Comparison of ENCODE assay signal across 22 cellular contexts in the genomic region with DNA sequence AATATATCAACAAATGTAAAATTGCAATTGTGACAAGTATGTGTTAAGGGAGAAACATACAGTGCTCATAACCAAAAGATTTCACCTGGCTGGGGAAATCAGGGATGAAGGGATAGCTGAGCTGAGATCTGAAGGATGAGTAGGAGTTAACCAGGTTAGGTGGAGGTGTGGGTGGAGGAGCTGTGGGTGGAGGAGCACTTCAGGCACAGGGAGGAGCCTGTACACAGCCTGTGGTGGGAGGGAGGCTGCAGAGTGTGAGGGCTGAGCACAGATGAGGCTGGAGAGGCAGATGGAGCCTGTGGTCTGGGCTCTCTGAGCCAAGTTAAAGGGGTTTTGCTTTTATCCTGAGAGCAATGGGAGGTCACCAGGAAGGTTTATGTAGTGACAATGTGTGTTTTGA.
DNase-seq lines count a peak whose midpoint lies in the region; ATAC-seq, FAIRE-seq and TF ChIP-seq lines count a peak whose summit lies in the region.
"Had no signal": no experiment of that assay in that cellular context is flagged by ENCODE, and none has a peak within 500 bp of the region (broad histone marks: within the 10 kb centered on the region; RNA-seq: fewer than 3 reads in every experiment).

No MANE protein-coding gene starts in this region.

- H3K27ac ChIP-seq in HCT116 (ENCODE audit: low read depth, low read length) (no peak overlapping the region), K562 (ENCODE audit: extremely low read depth, low read depth, low read length) (no peak overlapping the region)
- H3K27ac ChIP-seq: BLaER1 treated with 17β-estradiol and CSF1 and Interleukin-3, amounts not matched to agents 10 nM and 100 nM; GM23248 had no signal

- H3K9me3 ChIP-seq in HCT116 (ENCODE audit: control insufficient read depth in 1 of 2, insufficient read depth in 1 of 2, low read depth in 1 of 2, low read length in 2 of 2): no peaks in the 10 kb centered on the region
- H3K9me3 ChIP-seq in K562 (replicated peaks; ENCODE audit: control insufficient read depth, insufficient read depth, low read depth, low read length): no peaks in the 10 kb centered on the region
- H3K9me3 ChIP-seq: BLaER1 treated with 17β-estradiol and CSF1 and Interleukin-3, amounts not matched to agents 10 nM and 100 nM; HAP-1 had no signal

- H3K4me1 ChIP-seq in HCT116 (ENCODE audit: control insufficient read depth in 1 of 2, insufficient read depth in 2 of 2, low read length in 2 of 2): peaks cover 10 to 17% of the 10 kb centered on the region in 2 experiments
- H3K4me1 ChIP-seq in K562 (replicated peaks in 1 of 2; ENCODE audit: control insufficient read depth in 2 of 2, insufficient read depth in 2 of 2, low read length in 2 of 2): peaks cover 0 to 3% of the 10 kb centered on the region in 2 experiments; a peak in 2 of 5 replicates

- DNase-seq in activated CD8-positive, alpha-beta memory T cell treated with anti-CD3 and anti-CD28 coated beads for 24 hours: peak; percentile 5
- DNase-seq in activated CD8-positive, alpha-beta memory T cell treated with anti-CD3 and anti-CD28 coated beads, Interleukin-2, amount 50 U/mL, for 48 hours: no peak
- DNase-seq in HCT116 (ENCODE audit: low read depth, low spot score): no peak
- DNase-seq in K562 (ENCODE audit: extremely low read depth in 1 of 4, low spot score in 3 of 4): no peak
- peak; percentile 41 for DNase-seq in islet precursor cell
- DNase-seq in glomerular visceral epithelial cell (ENCODE audit: extremely low spot score): no peak
- DNase-seq in cerebellar cortex (ENCODE audit: low spot score): no peak
- no peak for DNase-seq in activated CD4-positive, alpha-beta T cell treated with anti-CD3 and anti-CD28 coated beads, Interleukin-2, amount 50 U/mL, for 48 hours
- DNase-seq: 8988T; CD4-positive, CD25-positive, alpha-beta regulatory T cell; CD8-positive, alpha-beta memory T cell; COR-L47; DMS 273 treated with DMSO at 0.1 percent for 48 hours; DMS53; GM23248; HFFc6 had no signal

- H2AFZ ChIP-seq in HCT116 (ENCODE audit: low read depth, low read length, poor library complexity, severe bottlenecking) (no peak overlapping the region), K562 (ENCODE audit: low read depth, low read length) (no peak overlapping the region)
- H2AFZ ChIP-seq: GM23248 had no signal

- H3K79me2 ChIP-seq in HCT116 (ENCODE audit: insufficient read depth, low read length): no peaks in the 10 kb centered on the region
- H3K79me2 ChIP-seq in K562 (ENCODE audit: control insufficient read depth, insufficient read depth, low read length): no peaks in the 10 kb centered on the region

- TF ChIP-seq RAD21 in HCT116 (IDR thresholded peaks at IDR 0.05; ENCODE audit: low read depth): no peak
- no peak for TF ChIP-seq RAD21 in K562 (CRISPR knock-in tag; conservative IDR thresholded peaks at IDR 0.05 in 1 of 2, IDR thresholded peaks at IDR 0.05 in 1 of 2)

- POLR2A ChIA-PET in HCT116 (lab: Charles Lee): no interaction called here
- POLR2A ChIA-PET in K562 (lab: Yijun Ruan, JAX): no interaction called here

- H3K9me2 ChIP-seq in HCT116 (ENCODE audit: insufficient read depth): no peaks in the 10 kb centered on the region

- H3K4me3 ChIP-seq in HCT116 (replicated peaks in 1 of 2; ENCODE audit: low read depth in 1 of 2, low read length in 2 of 2) (no peak overlapping the region), K562 (no peak overlapping the region)
- H3K4me3 ChIP-seq: BLaER1 treated with 17β-estradiol and CSF1 and Interleukin-3, amounts not matched to agents 10 nM and 100 nM; GM23248; HAP-1 had no signal

- RAD21 ChIA-PET in HCT116 (lab: Charles Lee; ENCODE audit: low non-redundant PET in 1 of 2, low total read pairs in 2 of 2, uncharacterized antibody in 2 of 2, unreplicated experiment in 2 of 2): no interaction called here

- ATAC-seq in HCT116 (peak; percentile 61), K562 (peak; percentile 24; the same call in 2 of the 3 replicates)

- H3K9ac ChIP-seq in HCT116 (ENCODE audit: low read length) (no peak overlapping the region), K562 (ENCODE audit: insufficient read depth in 1 of 2, low read depth in 2 of 2, low read length in 2 of 2) (no peak overlapping the region)
- H3K9ac ChIP-seq: BLaER1 treated with 17β-estradiol and CSF1 and Interleukin-3, amounts not matched to agents 10 nM and 100 nM; GM23248 had no signal

- TF ChIP-seq EP300 in K562 (IDR thresholded peaks at IDR 0.05; ENCODE audit: low read length): no peak

- no peak for FAIRE-seq in K562 (lab: Jason Lieb, UNC)
- FAIRE-seq: G401.6, GM12891, GM19239, HTR-8/SVneo had no signal

- BruUV-seq in HCT116 (replicated peaks; lab: Mats Ljungman, UMichigan) (no TSS peak), K562 (replicated peaks; lab: Mats Ljungman, UMichigan) (no TSS peak)

- TF ChIP-seq CTCF in HCT116 (IDR thresholded peaks at IDR 0.05 in 2 of 3, conservative IDR thresholded peaks at IDR 0.05 in 1 of 3; ENCODE audit: borderline replicate concordance in 1 of 3, insufficient read depth in 1 of 3, low read depth in 2 of 3, low read length in 2 of 3): no peak
- TF ChIP-seq CTCF in K562 (IDR thresholded peaks at IDR 0.05 in 2 of 3, conservative IDR thresholded peaks at IDR 0.05 in 1 of 3; ENCODE audit: insufficient read depth in 2 of 3, low read depth in 1 of 3, low read length in 3 of 3): no peak

- H3K4me2 ChIP-seq in HCT116 (ENCODE audit: low read length): no peak overlapping the region
- H3K4me2 ChIP-seq in K562 (ENCODE audit: insufficient read depth, low read length): no peak overlapping the region
- H3K4me2 ChIP-seq: BLaER1 treated with 17β-estradiol and CSF1 and Interleukin-3, amounts not matched to agents 10 nM and 100 nM had no signal

- CTCF ChIA-PET in HCT116 (lab: Charles Lee): no interaction called here
- CTCF ChIA-PET in K562 (lab: Yijun Ruan, JAX; ENCODE audit: low intra/inter-chr PET ratio): no interaction called here

- H3K36me3 ChIP-seq in HCT116 (ENCODE audit: control insufficient read depth in 1 of 2, insufficient read depth in 2 of 2, low read length in 2 of 2): no peaks in the 10 kb centered on the region
- H3K36me3 ChIP-seq in K562 (ENCODE audit: control insufficient read depth, insufficient read depth, low read length): no peaks in the 10 kb centered on the region
- H3K36me3 ChIP-seq: BLaER1 treated with 17β-estradiol and CSF1 and Interleukin-3, amounts not matched to agents 10 nM and 100 nM; HAP-1 had no signal

- in situ Hi-C loops in K562 (cut with MboI): no loop called here

- no peaks in the 10 kb centered on the region for H3K9me1 ChIP-seq in K562 (ENCODE audit: control insufficient read depth, insufficient read depth, low read length)

- H4K20me1 ChIP-seq in HCT116 (ENCODE audit: insufficient read depth): no peaks in the 10 kb centered on the region
- no peaks in the 10 kb centered on the region for H4K20me1 ChIP-seq in K562 (replicated peaks; ENCODE audit: control insufficient read depth, insufficient read depth, low read length)
- H4K20me1 ChIP-seq: BLaER1 treated with 17β-estradiol and CSF1 and Interleukin-3, amounts not matched to agents 10 nM and 100 nM had no signal

- H3K27me3 ChIP-seq in HCT116 (ENCODE audit: insufficient read depth, low read length) (no peaks in the 10 kb centered on the region), K562 (ENCODE audit: control insufficient read depth in 2 of 2, insufficient read depth in 2 of 2, low read length in 2 of 2) (peaks cover 0 to 30% of the 10 kb centered on the region in 2 experiments; a peak in 2 of 5 replicates)
- H3K27me3 ChIP-seq: BLaER1 treated with 17β-estradiol and CSF1 and Interleukin-3, amounts not matched to agents 10 nM and 100 nM had no signal

- intact Hi-C loops in HCT116 (cut with micrococcal nuclease) (no loop called here), K562 (cut with micrococcal nuclease) (loop anchor here (10.0 kb wide), 1 partner anchor 337 kb away; no protein-coding TSS in a partner anchor)

- TF ChIP-seq POLR2A in HCT116 (IDR thresholded peaks at IDR 0.05; ENCODE audit: borderline replicate concordance, extremely low read depth, insufficient read depth, insufficient read length) (no peak), K562 (conservative IDR thresholded peaks at IDR 0.05) (no peak)

TF ChIP-seq in HCT116, 20 proteins besides CTCF, POLR2A, EP300 and RAD21:
- TF ChIP-seq EGR1 (IDR thresholded peaks at IDR 0.05; ENCODE audit: low read depth) (0 out of 2 replicates have a peak, but pooled peaks have one; percentile 30), ELF1 (IDR thresholded peaks at IDR 0.05; ENCODE audit: borderline replicate concordance, low read depth) (no peak)
TF ChIP-seq in HCT116: peak in this region for 1.

TF ChIP-seq in K562, 482 proteins besides CTCF, POLR2A, EP300 and RAD21:
- TF ChIP-seq ZNF263 (CRISPR knock-in tag; IDR thresholded peaks at IDR 0.05; ENCODE audit: borderline replicate concordance): peak; percentile 80
- no peak for TF ChIP-seq FIP1L1 (IDR thresholded peaks at IDR 0.05; ENCODE audit: low read depth, low read length, poor library complexity, severe bottlenecking)
- no peak for TF ChIP-seq NR2F6 (CRISPR knock-in tag; IDR thresholded peaks at IDR 0.05)
TF ChIP-seq in K562: peak in this region for 1.

Comparison
In these comparisons a context has a peak if more than half of its experiments do, and no peak if none do; other contexts are left out.
1. DNase-seq: peak in activated CD8-positive, alpha-beta memory T cell treated with anti-CD3 and anti-CD28 coated beads for 24 hours (single experiment) and islet precursor cell (single experiment); none in activated CD8-positive, alpha-beta memory T cell treated with anti-CD3 and anti-CD28 coated beads, Interleukin-2, amount 50 U/mL, for 48 hours (single experiment), HCT116 (single experiment), K562 (0 of 4), glomerular visceral epithelial cell (single experiment), cerebellar cortex (single experiment) and activated CD4-positive, alpha-beta T cell treated with anti-CD3 and anti-CD28 coated beads, Interleukin-2, amount 50 U/mL, for 48 hours (0 of 2).